ENCODE assay signal across 22 cellular contexts in the genomic region with DNA sequence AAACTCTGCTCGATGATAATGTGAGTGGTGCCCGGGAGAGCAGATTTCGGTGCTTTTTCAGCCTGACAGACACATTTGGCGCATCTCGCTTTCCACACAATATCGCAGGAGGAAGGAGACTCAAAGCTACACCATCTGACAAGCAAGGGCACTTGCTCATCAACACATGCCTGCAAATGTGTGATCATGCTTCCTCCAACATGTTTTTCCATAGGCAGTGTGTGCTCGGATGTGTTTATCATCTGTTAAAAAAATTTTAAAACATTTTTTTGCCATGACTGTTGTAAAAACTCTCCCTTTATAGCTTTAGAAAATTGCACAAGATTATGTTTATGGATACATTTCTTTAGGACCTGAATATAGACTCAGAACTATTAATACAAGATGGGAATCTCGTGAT.
DNase-seq lines count a peak whose midpoint lies in the region; ATAC-seq and TF ChIP-seq lines count a peak whose summit lies in the region.
"Had no signal": no experiment of that assay in that cellular context is flagged by ENCODE, and none has a peak within 500 bp of the region (broad histone marks: within the 10 kb centered on the region; RNA-seq: fewer than 3 reads in every experiment).

No MANE protein-coding gene starts in this region.

- H3K9me3 ChIP-seq in IMR-90 (ENCODE audit: control insufficient read depth, insufficient read depth, low read length): no peaks in the 10 kb centered on the region
- H3K9me3 ChIP-seq: A549, SK-N-SH had no signal

- intact Hi-C loops in IMR-90 (cut with micrococcal nuclease): loop anchor here (5.0 kb wide), 1 partner anchor 46 kb away; no protein-coding TSS in a partner anchor

- peak overlapping the region in 1 of 2 experiments; percentile 30; a peak in 2 of 4 replicates for H4K8ac ChIP-seq in IMR-90 (ENCODE audit: low read depth in 2 of 2, low read length in 2 of 2)

- H2BK120ac ChIP-seq in IMR-90 (ENCODE audit: low read depth, low read length): peak overlapping the region; percentile 5; the same call in 1 of the 2 replicates

- 0 out of 2 replicates have a peak overlapping the region, but pooled peaks have one; percentile 25 for H4K5ac ChIP-seq in IMR-90 (ENCODE audit: low read depth, low read length)

- no peak overlapping the region for H3K9ac ChIP-seq in IMR-90 (ENCODE audit: low read depth, low read length)
- H3K9ac ChIP-seq: KMS-11, SK-N-SH had no signal

- H3K9me1 ChIP-seq in IMR-90 (ENCODE audit: insufficient read depth, low read length): 0 out of 2 replicates have a peak, but pooled peaks cover 4% of the 10 kb centered on the region

- CTCF ChIA-PET in IMR-90 (lab: Yijun Ruan, JAX): no interaction called here

- POLR2A ChIA-PET in IMR-90 (lab: Charles Lee; ENCODE audit: unreplicated experiment): no interaction called here

- H3K23ac ChIP-seq in IMR-90 (ENCODE audit: low read depth, low read length): no peak overlapping the region

- no peak overlapping the region for H2AFZ ChIP-seq in IMR-90 (replicated peaks; ENCODE audit: low read length, poor library complexity)

- H3K4ac ChIP-seq in IMR-90 (ENCODE audit: low read depth, low read length): peak overlapping the region; percentile 52

- 0 out of 2 replicates have a peak overlapping the region, but pooled peaks have one; percentile 6 for H2BK20ac ChIP-seq in IMR-90 (ENCODE audit: low read depth, low read length)

- no peak overlapping the region for H2BK15ac ChIP-seq in IMR-90 (ENCODE audit: low read depth, low read length)

- no peaks in the 10 kb centered on the region for H3K79me1 ChIP-seq in IMR-90 (ENCODE audit: low read depth in 1 of 2, low read length in 2 of 2)

- H3K14ac ChIP-seq in IMR-90 (replicated peaks; ENCODE audit: low read depth, low read length): no peak overlapping the region; the same call in 1 of the 2 replicates

- H3K4me3 ChIP-seq in IMR-90 (ENCODE audit: insufficient read depth, low read depth, low read length) (no peak overlapping the region), fibroblast of villous mesenchyme (ENCODE audit: low read depth, low read length) (no peak overlapping the region)
- H3K4me3 ChIP-seq: A549 had no signal

- H3K9me3 Mint-ChIP-seq in natural killer cell treated with Interleukin-12 subunit alpha and Interleukin-12 subunit beta and Interleukin-15 and Interleukin-18, amount 100 ng/mL, for 72 hours: no peaks in the 10 kb centered on the region

- H2AK9ac ChIP-seq in IMR-90 (replicated peaks; ENCODE audit: low read depth, low read length, poor library complexity): no peak overlapping the region

- peaks cover 9% of the 10 kb centered on the region for H3K4me1 ChIP-seq in IMR-90 (ENCODE audit: control insufficient read depth, insufficient read depth, low read length)
- H3K4me1 ChIP-seq: A549 had no signal

- in situ Hi-C loops in IMR-90 (cut with MboI; ENCODE audit: low sequenced_read_pairs): no loop called here

- H3K27ac Mint-ChIP-seq in natural killer cell treated with Interleukin-12 subunit alpha and Interleukin-12 subunit beta and Interleukin-15 and Interleukin-18, amount 100 ng/mL, for 72 hours: no peak overlapping the region
- H3K27ac Mint-ChIP-seq: CD4-positive, CD25-positive, alpha-beta regulatory T cell had no signal

- ATAC-seq in IMR-90 (ENCODE audit: low read depth) (peak; percentile 45), HG03521 (IDR thresholded peaks at IDR 0.05; ENCODE audit: unreplicated experiment) (no peak)
- no peak for ATAC-seq in natural killer cell treated with Interleukin-12 subunit alpha and Interleukin-12 subunit beta and Interleukin-15 and Interleukin-18, amount 100 ng/mL, for 72 hours
- ATAC-seq: A549, PC-3 had no signal

- peak overlapping the region; percentile 74 for H3K18ac ChIP-seq in IMR-90 (ENCODE audit: low read depth, low read length)

- no peak overlapping the region for H2AK5ac ChIP-seq in IMR-90 (ENCODE audit: low read depth, low read length)

- H3K36me3 Mint-ChIP-seq in natural killer cell treated with Interleukin-12 subunit alpha and Interleukin-12 subunit beta and Interleukin-15 and Interleukin-18, amount 100 ng/mL, for 72 hours: no peaks in the 10 kb centered on the region
- H3K36me3 Mint-ChIP-seq: CD4-positive, CD25-positive, alpha-beta regulatory T cell had no signal

- no peaks in the 10 kb centered on the region for H4K20me1 ChIP-seq in IMR-90 (ENCODE audit: insufficient read depth, low read length)

- H3K27me3 ChIP-seq in IMR-90 (ENCODE audit: control insufficient read depth, insufficient read depth, low read length): no peaks in the 10 kb centered on the region

- peak overlapping the region; percentile 6; the same call in 1 of the 2 replicates for H4K91ac ChIP-seq in IMR-90 (ENCODE audit: insufficient read depth, low read depth, low read length)

- H2BK5ac ChIP-seq in IMR-90 (ENCODE audit: low read depth, low read length, poor library complexity, severe bottlenecking): peak overlapping the region; percentile 33

- no peaks in the 10 kb centered on the region for H3K36me3 ChIP-seq in IMR-90 (ENCODE audit: control insufficient read depth, insufficient read depth, low read length)

- no peak overlapping the region for H3K4me3 Mint-ChIP-seq in natural killer cell treated with Interleukin-12 subunit alpha and Interleukin-12 subunit beta and Interleukin-15 and Interleukin-18, amount 100 ng/mL, for 72 hours
- H3K4me3 Mint-ChIP-seq: CD4-positive, CD25-positive, alpha-beta regulatory T cell; IgD-negative memory B cell had no signal

- H3K4me2 ChIP-seq in IMR-90 (ENCODE audit: low read depth, low read length): no peak overlapping the region
- H3K4me2 ChIP-seq: A549, KMS-11, SK-N-SH had no signal

- TF ChIP-seq CTCF in IMR-90 (conservative IDR thresholded peaks at IDR 0.05; ENCODE audit: low read depth, low read length): no peak
- no peak for TF ChIP-seq CTCF in fibroblast of villous mesenchyme (IDR thresholded peaks at IDR 0.05; ENCODE audit: insufficient read depth, low read depth, low read length)

- TF ChIP-seq RAD21 in IMR-90 (IDR thresholded peaks at IDR 0.05; ENCODE audit: low read length): no peak

- TF ChIP-seq POLR2A in IMR-90 (IDR thresholded peaks at IDR 0.05; ENCODE audit: low read depth, low read length): no peak

- H3K56ac ChIP-seq in IMR-90 (ENCODE audit: extremely low read depth, insufficient read depth, low read length): no peak overlapping the region

- peak; percentile 63 for DNase-seq in EH (ENCODE audit: low read depth)
- peak; percentile 24 for DNase-seq in IMR-90
- peak; percentile 27 for DNase-seq in fibroblast of villous mesenchyme (ENCODE audit: low read depth)
- no peak for DNase-seq in natural killer cell treated with Interleukin-12 subunit alpha and Interleukin-12 subunit beta and Interleukin-15 and Interleukin-18, amount 100 ng/mL, for 72 hours (ENCODE audit: low spot score)
- no peak for DNase-seq in NCI-H2081 treated with DMSO at 0.1 percent for 48 hours (lab: John Stamatoyannopoulos, UW)
- DNase-seq in iPS-NIHi7 (ENCODE audit: extremely low spot score): no peak
- DNase-seq: CD4-positive, CD25-positive, alpha-beta regulatory T cell; DMS153; DND-41; H7; NCI-H1048; NCI-H1694; NCI-H2029 treated with DMSO at 0.1 percent for 48 hours; NCI-H446; NCI-H524 treated with DMSO at 0.1 percent for 48 hours; NCI-H774; SK-N-SH had no signal

- no peaks in the 10 kb centered on the region for H3K4me1 Mint-ChIP-seq in natural killer cell treated with Interleukin-12 subunit alpha and Interleukin-12 subunit beta and Interleukin-15 and Interleukin-18, amount 100 ng/mL, for 72 hours (ENCODE audit: low read depth in 2 of 2)
- H3K4me1 Mint-ChIP-seq: CD4-positive, CD25-positive, alpha-beta regulatory T cell; IgD-negative memory B cell had no signal

- WGBS in IMR-90 (ENCODE audit: extremely low coverage in 2 of 2, insufficient read length in 1 of 2), 2 experiments: 74% methylated on average over 3 of the region's 8 CpGs; no CpG with 5 or more reads in 1 of the 2 experiments

- peak overlapping the region; percentile 52; the same call in 1 of the 2 replicates for H3K27ac ChIP-seq in IMR-90 (ENCODE audit: insufficient read depth, low read length)
- H3K27ac ChIP-seq: A549, KMS-11 had no signal

- no TSS peak for BruUV-seq in IMR-90 (replicated peaks; lab: Mats Ljungman, UMichigan)

- H3K27me3 Mint-ChIP-seq in natural killer cell treated with Interleukin-12 subunit alpha and Interleukin-12 subunit beta and Interleukin-15 and Interleukin-18, amount 100 ng/mL, for 72 hours: no peaks in the 10 kb centered on the region
- H3K27me3 Mint-ChIP-seq: CD4-positive, CD25-positive, alpha-beta regulatory T cell; IgD-negative memory B cell had no signal

- dilution Hi-C loops in IMR-90 (cut with HindIII; ENCODE audit: low sequenced_read_pairs, unreplicated experiment): no loop called here

TF ChIP-seq in IMR-90, 13 proteins besides CTCF, POLR2A, EP300 and RAD21 (continues in another document):
- TF ChIP-seq SMC3 (IDR thresholded peaks at IDR 0.05; ENCODE audit: low read depth, low read length) (no peak), MAFK (IDR thresholded peaks at IDR 0.05; ENCODE audit: low read depth, low read length) (no peak), CEBPB (IDR thresholded peaks at IDR 0.05; ENCODE audit: low read depth, low read length) (no peak), BHLHE40 (IDR thresholded peaks at IDR 0.05; ENCODE audit: low read depth, low read length) (no peak), MXI1 (IDR thresholded peaks at IDR 0.05; ENCODE audit: borderline replicate concordance, low read depth, low read length) (no peak), NFE2L2 (IDR thresholded peaks at IDR 0.05; ENCODE audit: low read depth, low read length) (no peak), MAZ (IDR thresholded peaks at IDR 0.05; ENCODE audit: borderline replicate concordance, low read depth, low read length) (no peak), RCOR1 (IDR thresholded peaks at IDR 0.05; ENCODE audit: insufficient replicate concordance, low read length) (no peak)
- TF ChIP-seq, protein P1, sequence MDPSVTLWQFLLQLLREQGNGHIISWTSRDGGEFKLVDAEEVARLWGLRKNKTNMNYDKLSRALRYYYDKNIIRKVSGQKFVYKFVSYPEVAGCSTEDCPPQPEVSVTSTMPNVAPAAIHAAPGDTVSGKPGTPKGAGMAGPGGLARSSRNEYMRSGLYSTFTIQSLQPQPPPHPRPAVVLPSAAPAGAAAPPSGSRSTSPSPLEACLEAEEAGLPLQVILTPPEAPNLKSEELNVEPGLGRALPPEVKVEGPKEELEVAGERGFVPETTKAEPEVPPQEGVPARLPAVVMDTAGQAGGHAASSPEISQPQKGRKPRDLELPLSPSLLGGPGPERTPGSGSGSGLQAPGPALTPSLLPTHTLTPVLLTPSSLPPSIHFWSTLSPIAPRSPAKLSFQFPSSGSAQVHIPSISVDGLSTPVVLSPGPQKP (IDR thresholded peaks at IDR 0.05; ENCODE audit: borderline replicate concordance, low read depth, low read length): no peak
- TF ChIP-seq, protein P2, sequence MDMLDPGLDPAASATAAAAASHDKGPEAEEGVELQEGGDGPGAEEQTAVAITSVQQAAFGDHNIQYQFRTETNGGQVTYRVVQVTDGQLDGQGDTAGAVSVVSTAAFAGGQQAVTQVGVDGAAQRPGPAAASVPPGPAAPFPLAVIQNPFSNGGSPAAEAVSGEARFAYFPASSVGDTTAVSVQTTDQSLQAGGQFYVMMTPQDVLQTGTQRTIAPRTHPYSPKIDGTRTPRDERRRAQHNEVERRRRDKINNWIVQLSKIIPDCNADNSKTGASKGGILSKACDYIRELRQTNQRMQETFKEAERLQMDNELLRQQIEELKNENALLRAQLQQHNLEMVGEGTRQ (IDR thresholded peaks at IDR 0.05; ENCODE audit: low read depth, low read length): no peak

Comparison
In these comparisons a context has a peak if more than half of its experiments do, and no peak if none do; other contexts are left out.
1. DNase-seq: peak in EH (single experiment), IMR-90 (single experiment) and fibroblast of villous mesenchyme (single experiment); none in natural killer cell treated with Interleukin-12 subunit alpha and Interleukin-12 subunit beta and Interleukin-15 and Interleukin-18, amount 100 ng/mL, for 72 hours (single experiment), NCI-H2081 treated with DMSO at 0.1 percent for 48 hours (single experiment) and iPS-NIHi7 (single experiment).